21 cellular contexts compared by ENCODE assay signal in genomic region chr9:22740781-22741180, GRCh38.
"Had no signal": no experiment of that assay in that cellular context is flagged by ENCODE, and none has a peak within 500 bp of the region (broad histone marks: within the 10 kb centered on the region; RNA-seq: fewer than 3 reads in every experiment).

No MANE protein-coding gene starts in this region.

- H3K36me3 Mint-ChIP-seq: IgD-negative memory B cell had no signal

- H3K9me3 ChIP-seq: SJCRH30 had no signal

- H3K27ac Mint-ChIP-seq: IgD-negative memory B cell, T-helper 17 cell had no signal

- H3K9ac ChIP-seq: KMS-11 had no signal

- H3K4me1 ChIP-seq: Peyer's patch, SJCRH30 had no signal

- H3K36me3 ChIP-seq: Peyer's patch, SJCRH30 had no signal

- H3K4me3 Mint-ChIP-seq: IgD-negative memory B cell, T-helper 17 cell had no signal

- DNase-seq: Kasumi-1; MM.1S; NCI-H1092 treated with DMSO at 0.1 percent for 48 hours; NCI-H1436; NCI-H1930; NCI-H2081; NCI-H2227 treated with DMSO at 0.1 percent for 48 hours; NCI-H510A treated with DMSO at 0.1 percent for 48 hours; NCI-H526 treated with DMSO at 0.1 percent for 48 hours; NK-92 treated with Interleukin-12 subunit alpha and Interleukin-12 subunit beta, amount 100 ng/mL, for 24 hours; OCI-M1; PC-9; Peyer's patch; SHP77 treated with DMSO at 0.1 percent for 48 hours; SJCRH30; T-helper 1 cell; T-helper 17 cell had no signal

- H3K27me3 ChIP-seq: Peyer's patch, SJCRH30 had no signal

- H3K4me1 Mint-ChIP-seq: IgD-negative memory B cell, T-helper 17 cell had no signal

- H3K27ac ChIP-seq: HL-60, KMS-11, PC-9, Peyer's patch, SJCRH30 had no signal

- H2AFZ ChIP-seq: PC-9 had no signal

- H3K27me3 Mint-ChIP-seq: IgD-negative memory B cell, T-helper 17 cell had no signal

- H3K4me3 ChIP-seq: K562, PC-9, Peyer's patch, SJCRH30 had no signal

- H3K4me2 ChIP-seq: KMS-11, PC-9 had no signal
